Comparison of ENCODE assay signal across 15 cellular contexts in genomic region chrX:17442898-17443297, GRCh38.
"Had no signal": no experiment of that assay in that cellular context is flagged by ENCODE, and none has a peak within 500 bp of the region (broad histone marks: within the 10 kb centered on the region; RNA-seq: fewer than 3 reads in every experiment).

No MANE protein-coding gene starts in this region.

- H3K27ac ChIP-seq: prostate gland, sigmoid colon, uterus had no signal

- H3K4me3 ChIP-seq: prostate gland, sigmoid colon, uterus had no signal

- H3K4me1 Mint-ChIP-seq: activated B cell treated with CpG ODN at 0.5 μM for 24 hours; activated CD4-positive, alpha-beta T cell treated with anti-CD3 and anti-CD28 coated beads, Interleukin-2, amount 10 ng/mL, durations not matched to agents 24 days and 14 days; activated T-helper 17 cell treated with anti-CD3 and anti-CD28 coated beads, Interleukin-2, amount 50 U/mL, for 72 hours; natural killer cell had no signal

- H3K36me3 Mint-ChIP-seq: natural killer cell had no signal

- H3K4me1 ChIP-seq: prostate gland, sigmoid colon, uterus had no signal

- H3K9me3 Mint-ChIP-seq: activated B cell treated with CpG ODN at 0.5 μM for 24 hours; activated CD4-positive, alpha-beta T cell treated with anti-CD3 and anti-CD28 coated beads, Interleukin-2, amount 10 ng/mL, durations not matched to agents 24 days and 14 days; activated naive CD4-positive, alpha-beta T cell treated with anti-CD3 and anti-CD28 coated beads for 36 hours; activated T-helper 17 cell treated with anti-CD3 and anti-CD28 coated beads, Interleukin-2, amount 50 U/mL, for 72 hours; dendritic cell treated with granulocyte-macrophage colony-stimulating factor and Interleukin-4, amounts not matched to agents 40 ng/mL and 50 ng/mL, for 4 days; effector memory CD8-positive, alpha-beta T cell; natural killer cell; stimulated activated naive CD8-positive, alpha-beta T cell treated with anti-CD3 and anti-CD28 coated beads, Interleukin-15, amount 100 ng/mL, for 72 hours; T-helper 1 cell treated with Interleukin-12 subunit alpha and Interleukin-12 subunit beta and Interleukin-4 antibody, amounts not matched to agents 30 μg/mL and 1 μg/mL, for 36 hours had no signal

- H3K36me3 ChIP-seq: prostate gland, sigmoid colon, uterus had no signal

- DNase-seq: activated B cell treated with CpG ODN at 0.5 μM for 24 hours; activated CD4-positive, alpha-beta T cell treated with anti-CD3 and anti-CD28 coated beads, Interleukin-2, amount 10 ng/mL, durations not matched to agents 24 days and 14 days; activated naive CD4-positive, alpha-beta T cell treated with anti-CD3 and anti-CD28 coated beads for 36 hours; activated T-cell treated with anti-CD3 and anti-CD28 coated beads for 4 hours; effector memory CD8-positive, alpha-beta T cell; glutamatergic neuron; natural killer cell; sigmoid colon; stimulated activated CD4-positive, alpha-beta T cell treated with anti-CD3 and anti-CD28 coated beads, Interleukin-4, amount 100 ng/mL, for 24 hours; stimulated activated naive CD8-positive, alpha-beta T cell treated with anti-CD3 and anti-CD28 coated beads, Interleukin-15, amount 100 ng/mL, for 72 hours; uterus had no signal

- H3K27ac Mint-ChIP-seq: activated B cell treated with CpG ODN at 0.5 μM for 24 hours; activated CD4-positive, alpha-beta T cell treated with anti-CD3 and anti-CD28 coated beads, Interleukin-2, amount 10 ng/mL, durations not matched to agents 24 days and 14 days; activated naive CD4-positive, alpha-beta T cell treated with anti-CD3 and anti-CD28 coated beads for 36 hours; activated T-helper 17 cell treated with anti-CD3 and anti-CD28 coated beads, Interleukin-2, amount 50 U/mL, for 72 hours; dendritic cell treated with granulocyte-macrophage colony-stimulating factor and Interleukin-4, amounts not matched to agents 40 ng/mL and 50 ng/mL, for 4 days; effector memory CD8-positive, alpha-beta T cell; natural killer cell; stimulated activated naive CD8-positive, alpha-beta T cell treated with anti-CD3 and anti-CD28 coated beads, Interleukin-15, amount 100 ng/mL, for 72 hours; T-helper 1 cell treated with Interleukin-12 subunit alpha and Interleukin-12 subunit beta and Interleukin-4 antibody, amounts not matched to agents 30 μg/mL and 1 μg/mL, for 36 hours had no signal

- H3K27me3 Mint-ChIP-seq: activated B cell treated with CpG ODN at 0.5 μM for 24 hours; activated CD4-positive, alpha-beta T cell treated with anti-CD3 and anti-CD28 coated beads, Interleukin-2, amount 10 ng/mL, durations not matched to agents 24 days and 14 days; activated T-helper 17 cell treated with anti-CD3 and anti-CD28 coated beads, Interleukin-2, amount 50 U/mL, for 72 hours; effector memory CD8-positive, alpha-beta T cell; stimulated activated naive CD8-positive, alpha-beta T cell treated with anti-CD3 and anti-CD28 coated beads, Interleukin-15, amount 100 ng/mL, for 72 hours had no signal

- H3K4me3 Mint-ChIP-seq: activated B cell treated with CpG ODN at 0.5 μM for 24 hours; activated CD4-positive, alpha-beta T cell treated with anti-CD3 and anti-CD28 coated beads, Interleukin-2, amount 10 ng/mL, durations not matched to agents 24 days and 14 days; activated naive CD4-positive, alpha-beta T cell treated with anti-CD3 and anti-CD28 coated beads for 36 hours; activated T-helper 17 cell treated with anti-CD3 and anti-CD28 coated beads, Interleukin-2, amount 50 U/mL, for 72 hours; dendritic cell treated with granulocyte-macrophage colony-stimulating factor and Interleukin-4, amounts not matched to agents 40 ng/mL and 50 ng/mL, for 4 days; effector memory CD8-positive, alpha-beta T cell; natural killer cell; stimulated activated naive CD8-positive, alpha-beta T cell treated with anti-CD3 and anti-CD28 coated beads, Interleukin-15, amount 100 ng/mL, for 72 hours; T-helper 1 cell treated with Interleukin-12 subunit alpha and Interleukin-12 subunit beta and Interleukin-4 antibody, amounts not matched to agents 30 μg/mL and 1 μg/mL, for 36 hours had no signal

- H3K27me3 ChIP-seq: sigmoid colon had no signal

- H3K9me3 ChIP-seq: prostate gland, sigmoid colon, uterus had no signal
